Comparison of ENCODE assay signal across 16 cellular contexts in genomic region chr10:79128241-79128922, GRCh38. TPM values are rescaled to one million over a fixed set of nuclear protein-coding genes. Genes with fewer than 3 reads are reported as not detected.
DNase-seq lines count a peak whose midpoint lies in the region; ATAC-seq and TF ChIP-seq lines count a peak whose summit lies in the region.
"Had no signal": no experiment of that assay in that cellular context is flagged by ENCODE, and none has a peak within 500 bp of the region (broad histone marks: within the 10 kb centered on the region; RNA-seq: fewer than 3 reads in every experiment).

No MANE protein-coding gene starts in this region.

- no peak for TF ChIP-seq RAD21 in IMR-90 (IDR thresholded peaks at IDR 0.05; ENCODE audit: low read length)

- H3K27ac ChIP-seq in CD4-positive, alpha-beta memory T cell (ENCODE audit: low read depth, low read length), result no peak overlapping the region
- no peak overlapping the region for H3K27ac ChIP-seq in IMR-90 (ENCODE audit: insufficient read depth, low read length)

- H2BK5ac ChIP-seq in IMR-90 (ENCODE audit: low read depth, low read length, poor library complexity, severe bottlenecking), result peak overlapping the region; percentile 15

- TF ChIP-seq POLR2A in IMR-90 (IDR thresholded peaks at IDR 0.05; ENCODE audit: low read depth, low read length), result no peak

- H3K9me1 ChIP-seq in IMR-90 (ENCODE audit: insufficient read depth, low read length), result peaks cover 37% of the 10 kb centered on the region

- TF ChIP-seq CTCF in IMR-90 (conservative IDR thresholded peaks at IDR 0.05; ENCODE audit: low read depth, low read length) (no peak), neural crest cell (conservative IDR thresholded peaks at IDR 0.05) (no peak)

- no peak for DNase-seq in CD4-positive, alpha-beta memory T cell
- DNase-seq in IMR-90, result no peak
- DNase-seq in neural crest cell (ENCODE audit: low read depth, low spot score), result no peak
- DNase-seq in hypothalamus (lab: John Stamatoyannopoulos, UW), result no peak
- DNase-seq in NCI-H2107 (lab: John Stamatoyannopoulos, UW), result no peak
- DNase-seq: activated CD4-positive, alpha-beta T cell treated with anti-CD3 and anti-CD28 coated beads, Interleukin-2, amount 50 U/mL, for 48 hours; aorta; hippocampal formation; Karpas-422; NCI-H1417 treated with DMSO at 0.1 percent for 48 hours; sigmoid colon; stimulated activated CD4-positive, alpha-beta T cell treated with anti-CD3 and anti-CD28 coated beads, Interleukin-4, amount 100 ng/mL, for 24 hours had no signal

- no peaks in the 10 kb centered on the region for H3K9me3 Mint-ChIP-seq in CD4-positive, alpha-beta memory T cell
- H3K9me3 Mint-ChIP-seq in dendritic cell treated with granulocyte-macrophage colony-stimulating factor and Interleukin-4, amounts not matched to agents 40 ng/mL and 50 ng/mL, for 4 days, result no peaks in the 10 kb centered on the region
- H3K9me3 Mint-ChIP-seq in neural crest cell, result no peaks in the 10 kb centered on the region
- H3K9me3 Mint-ChIP-seq: activated T-helper 1 cell treated with anti-CD3 and anti-CD28 coated beads, Interleukin-12 subunit alpha, Interleukin-12 subunit beta, Interleukin-2, Interleukin-4 antibody, amounts not matched to agents 30 ng/mL and 10 ng/mL and 1 ng/mL, durations not matched to agents 14 hours and 24 hours and 36 hours had no signal

- POLR2A ChIA-PET in CD4-positive, alpha-beta memory T cell (lab: Charles Lee; ENCODE audit: partially characterized antibody), result no interaction called here
- POLR2A ChIA-PET in IMR-90 (lab: Charles Lee; ENCODE audit: unreplicated experiment), result no interaction called here

- H3K4me3 Mint-ChIP-seq in CD4-positive, alpha-beta memory T cell, result no peak overlapping the region
- no peak overlapping the region for H3K4me3 Mint-ChIP-seq in dendritic cell treated with granulocyte-macrophage colony-stimulating factor and Interleukin-4, amounts not matched to agents 40 ng/mL and 50 ng/mL, for 4 days
- H3K4me3 Mint-ChIP-seq in neural crest cell, result no peak overlapping the region
- H3K4me3 Mint-ChIP-seq: activated T-helper 1 cell treated with anti-CD3 and anti-CD28 coated beads, Interleukin-12 subunit alpha, Interleukin-12 subunit beta, Interleukin-2, Interleukin-4 antibody, amounts not matched to agents 30 ng/mL and 10 ng/mL and 1 ng/mL, durations not matched to agents 14 hours and 24 hours and 36 hours had no signal

- no peaks in the 10 kb centered on the region for H3K27me3 ChIP-seq in CD4-positive, alpha-beta memory T cell (ENCODE audit: insufficient read depth, low read length)
- no peaks in the 10 kb centered on the region for H3K27me3 ChIP-seq in IMR-90 (ENCODE audit: control insufficient read depth, insufficient read depth, low read length)
- H3K27me3 ChIP-seq: BE2C, sigmoid colon had no signal

- no peak overlapping the region for H3K56ac ChIP-seq in IMR-90 (ENCODE audit: extremely low read depth, insufficient read depth, low read length)

- peaks cover 55 to 99% of the 10 kb centered on the region in 2 experiments for H3K79me1 ChIP-seq in IMR-90 (ENCODE audit: low read depth in 1 of 2, low read length in 2 of 2)

- ATAC-seq in IMR-90 (ENCODE audit: low read depth) (no peak), HG03095 (IDR thresholded peaks at IDR 0.05; ENCODE audit: unreplicated experiment) (no peak)

- H2BK20ac ChIP-seq in IMR-90 (ENCODE audit: low read depth, low read length), result no peak overlapping the region

- no peaks in the 10 kb centered on the region for H3K4me1 ChIP-seq in CD4-positive, alpha-beta memory T cell (ENCODE audit: insufficient read depth, low read length)
- H3K4me1 ChIP-seq in IMR-90 (ENCODE audit: control insufficient read depth, insufficient read depth, low read length), result peaks cover 57% of the 10 kb centered on the region

- dilution Hi-C loops in IMR-90 (cut with HindIII; ENCODE audit: low sequenced_read_pairs, unreplicated experiment), result no loop called here

- peak overlapping the region; percentile 80 for H3K4ac ChIP-seq in IMR-90 (ENCODE audit: low read depth, low read length)

- peak overlapping the region; percentile 53; the same call in 1 of the 2 replicates for H3K14ac ChIP-seq in IMR-90 (replicated peaks; ENCODE audit: low read depth, low read length)

- no peak overlapping the region for H3K9ac ChIP-seq in IMR-90 (ENCODE audit: low read depth, low read length)

- no peaks in the 10 kb centered on the region for H3K27me3 Mint-ChIP-seq in CD4-positive, alpha-beta memory T cell
- no peaks in the 10 kb centered on the region for H3K27me3 Mint-ChIP-seq in dendritic cell treated with granulocyte-macrophage colony-stimulating factor and Interleukin-4, amounts not matched to agents 40 ng/mL and 50 ng/mL, for 4 days
- H3K27me3 Mint-ChIP-seq in neural crest cell (ENCODE audit: low read depth), result no peaks in the 10 kb centered on the region

- H3K9me3 ChIP-seq in CD4-positive, alpha-beta memory T cell (ENCODE audit: control insufficient read depth in 1 of 2, low read length in 2 of 2), result no peaks in the 10 kb centered on the region
- H3K9me3 ChIP-seq in IMR-90 (ENCODE audit: control insufficient read depth, insufficient read depth, low read length), result no peaks in the 10 kb centered on the region
- H3K9me3 ChIP-seq: BE2C, sigmoid colon had no signal

- peak overlapping the region; percentile 88; the same call in 1 of the 2 replicates for H3K23ac ChIP-seq in IMR-90 (ENCODE audit: low read depth, low read length)

- no peak overlapping the region for H3K4me3 ChIP-seq in CD4-positive, alpha-beta memory T cell (ENCODE audit: low read length in 2 of 2)
- no peak overlapping the region for H3K4me3 ChIP-seq in IMR-90 (ENCODE audit: insufficient read depth, low read depth, low read length)
- H3K4me3 ChIP-seq: sigmoid colon had no signal

- peak overlapping the region; percentile 10 for H2AK9ac ChIP-seq in IMR-90 (replicated peaks; ENCODE audit: low read depth, low read length, poor library complexity)

- no peak overlapping the region for H2AFZ ChIP-seq in IMR-90 (replicated peaks; ENCODE audit: low read length, poor library complexity)

- no CpG with 5 or more reads among the region's 8 CpGs for WGBS in IMR-90 (ENCODE audit: extremely low coverage in 2 of 2, insufficient read length in 1 of 2), 2 experiments

- H3K18ac ChIP-seq in IMR-90 (ENCODE audit: low read depth, low read length), result no peak overlapping the region

- H3K36me3 ChIP-seq in CD4-positive, alpha-beta memory T cell (ENCODE audit: insufficient read depth, low read length), result peaks cover 3% of the 10 kb centered on the region
- peaks cover 55% of the 10 kb centered on the region for H3K36me3 ChIP-seq in IMR-90 (ENCODE audit: control insufficient read depth, insufficient read depth, low read length)

- H4K91ac ChIP-seq in IMR-90 (ENCODE audit: insufficient read depth, low read depth, low read length), result no peak overlapping the region

- peaks cover 81% of the 10 kb centered on the region for H4K20me1 ChIP-seq in IMR-90 (ENCODE audit: insufficient read depth, low read length)

- in situ Hi-C loops in IMR-90 (cut with MboI; ENCODE audit: low sequenced_read_pairs), result no loop called here

- H2BK120ac ChIP-seq in IMR-90 (ENCODE audit: low read depth, low read length), result no peak overlapping the region; the same call in 1 of the 2 replicates

- no peak overlapping the region for H2AK5ac ChIP-seq in IMR-90 (ENCODE audit: low read depth, low read length)

- BruUV-seq in IMR-90 (replicated peaks; lab: Mats Ljungman, UMichigan), result no TSS peak

- no peak overlapping the region for H4K8ac ChIP-seq in IMR-90 (ENCODE audit: low read depth in 2 of 2, low read length in 2 of 2)

- H2BK15ac ChIP-seq in IMR-90 (ENCODE audit: low read depth, low read length), result peak overlapping the region; percentile 56; the same call in 1 of the 3 replicates

- H3K4me1 Mint-ChIP-seq in CD4-positive, alpha-beta memory T cell, result peaks cover 4 to 26% (median 11%) of the 10 kb centered on the region in 4 donors
- peaks cover 98% of the 10 kb centered on the region for H3K4me1 Mint-ChIP-seq in dendritic cell treated with granulocyte-macrophage colony-stimulating factor and Interleukin-4, amounts not matched to agents 40 ng/mL and 50 ng/mL, for 4 days (ENCODE audit: low read depth)
- H3K4me1 Mint-ChIP-seq in neural crest cell, result peaks cover 68% of the 10 kb centered on the region

- no peak overlapping the region for H3K4me2 ChIP-seq in IMR-90 (ENCODE audit: low read depth, low read length)

- H3K27ac Mint-ChIP-seq in CD4-positive, alpha-beta memory T cell, result peak overlapping the region in 5 of 7 donors; percentile 3 to 50 (median 22)
- H3K27ac Mint-ChIP-seq in dendritic cell treated with granulocyte-macrophage colony-stimulating factor and Interleukin-4, amounts not matched to agents 40 ng/mL and 50 ng/mL, for 4 days, result peak overlapping the region; percentile 19
- peak overlapping the region; percentile 92 for H3K27ac Mint-ChIP-seq in neural crest cell (ENCODE audit: unreplicated experiment)
- H3K27ac Mint-ChIP-seq: activated T-helper 1 cell treated with anti-CD3 and anti-CD28 coated beads, Interleukin-12 subunit alpha, Interleukin-12 subunit beta, Interleukin-2, Interleukin-4 antibody, amounts not matched to agents 30 ng/mL and 10 ng/mL and 1 ng/mL, durations not matched to agents 14 hours and 24 hours and 36 hours had no signal

- peaks cover 0 to 24% of the 10 kb centered on the region in 2 donors for H3K36me3 Mint-ChIP-seq in CD4-positive, alpha-beta memory T cell
- H3K36me3 Mint-ChIP-seq in dendritic cell treated with granulocyte-macrophage colony-stimulating factor and Interleukin-4, amounts not matched to agents 40 ng/mL and 50 ng/mL, for 4 days (ENCODE audit: low read depth), result peaks cover 80% of the 10 kb centered on the region
- no peaks in the 10 kb centered on the region for H3K36me3 Mint-ChIP-seq in neural crest cell (ENCODE audit: low read depth)

- CTCF ChIA-PET in CD4-positive, alpha-beta memory T cell (lab: Charles Lee; ENCODE audit: partially characterized antibody), result no interaction called here
- CTCF ChIA-PET in IMR-90 (lab: Yijun Ruan, JAX), result no interaction called here

- intact Hi-C loops in CD4-positive, alpha-beta memory T cell (cut with micrococcal nuclease), result no loop called here
- intact Hi-C loops in IMR-90 (cut with micrococcal nuclease), result loop anchor here (5.0 kb wide), 1 partner anchor 46 kb away; no protein-coding TSS in a partner anchor
- intact Hi-C loops in dendritic cell treated with granulocyte-macrophage colony-stimulating factor and Interleukin-4, amounts not matched to agents 40 ng/mL and 50 ng/mL, for 4 days (cut with micrococcal nuclease), result no loop called here

- H4K5ac ChIP-seq in IMR-90 (ENCODE audit: low read depth, low read length), result no peak overlapping the region

TF ChIP-seq in IMR-90, 13 proteins besides CTCF, POLR2A, EP300 and RAD21 (continues in another document):
- TF ChIP-seq FOS (IDR thresholded peaks at IDR 0.05; ENCODE audit: low read depth, low read length), result no peak
- TF ChIP-seq RFX5 (IDR thresholded peaks at IDR 0.05; ENCODE audit: low read depth, low read length), result no peak
- TF ChIP-seq MXI1 (IDR thresholded peaks at IDR 0.05; ENCODE audit: borderline replicate concordance, low read depth, low read length), result no peak

RNA-seq across cellular contexts. Expression of gene ZMIZ1, which starts 59.6 kb away (rescaled TPM):
- 10 to 100 TPM; 23.1 to 25.4 TPM for total RNA-seq in CD4-positive, alpha-beta memory T cell
- 1 to 10 TPM in 1 of 2 donors, under 1 TPM in 1; 0.58 to 4.9 TPM for polyA plus RNA-seq in CD4-positive, alpha-beta memory T cell
- total RNA-seq in IMR-90 (2012; rRNA removed), result 6.6 and 6.7 TPM in 2 replicates
- polyA plus RNA-seq in IMR-90 (2012; rRNA removed), result 43.2 and 48.7 TPM in 2 replicates
- 39.5 and 51.2 TPM in 2 replicates for polyA plus RNA-seq in IMR-90 (2012; cell fraction: cytosol; rRNA removed)
- polyA plus RNA-seq in IMR-90 (2012; cell fraction: nucleus; rRNA removed; ENCODE audit: low replicate concordance), result 57.0 and 113 TPM in 2 replicates
- total RNA-seq in neural crest cell, result 87.1 and 92.0 TPM in 2 replicates

Comparison
In these comparisons a context has a peak if more than half of its experiments do, and no peak if none do; other contexts are left out.
1. H3K27ac Mint-ChIP-seq: peak in every context shown above with its lines; median percentile 92 in neural crest cell; 22 in CD4-positive, alpha-beta memory T cell; 19 in dendritic cell treated with granulocyte-macrophage colony-stimulating factor and Interleukin-4, amounts not matched to agents 40 ng/mL and 50 ng/mL, for 4 days.